Comparison of ENCODE assay signal across 14 cellular contexts in the genomic region with DNA sequence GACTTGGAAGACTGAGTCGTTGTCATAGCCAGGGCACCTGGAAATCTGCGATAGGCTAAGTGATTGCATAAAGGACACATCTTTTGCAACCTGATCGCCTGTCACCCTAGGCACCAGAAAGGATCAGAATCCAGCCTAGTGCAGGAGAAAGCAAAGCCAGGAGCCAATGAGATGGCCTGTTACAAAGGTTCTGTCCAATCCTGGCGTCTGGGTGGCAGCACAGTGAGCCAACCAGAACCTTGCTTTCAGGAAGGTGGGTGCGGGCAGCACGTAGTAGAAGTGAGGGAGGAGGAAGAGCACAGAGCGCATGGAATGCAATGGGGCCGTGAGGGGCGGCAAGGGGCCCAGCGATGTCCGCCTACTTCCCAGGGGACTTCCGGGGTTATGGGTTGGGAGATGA.
A peak's percentile ranks its signal among the peaks of the same experiment; 100 is the strongest.
DNase-seq lines count a peak whose midpoint lies in the region; TF ChIP-seq lines count a peak whose summit lies in the region.
"Had no signal": no experiment of that assay in that cellular context is flagged by ENCODE, and none has a peak within 500 bp of the region (broad histone marks: within the 10 kb centered on the region; RNA-seq: fewer than 3 reads in every experiment).

No MANE protein-coding gene starts in this region.

- peak; percentile 12 for DNase-seq in stimulated activated CD4-positive, alpha-beta T cell treated with anti-CD3 and anti-CD28 coated beads, Interleukin-4, amount 100 ng/mL, for 24 hours
- no peak for DNase-seq in stimulated activated CD4-positive, alpha-beta T cell treated with anti-CD3 and anti-CD28 coated beads, Interleukin-15, amount 100 ng/mL, for 24 hours
- DNase-seq in MM.1S (no peak), testis (peak; percentile 78), NCI-H2196 treated with DMSO at 0.1 percent for 48 hours (lab: John Stamatoyannopoulos, UW; ENCODE audit: unreplicated experiment) (no peak), AG20443 (ENCODE audit: low spot score) (no peak), NCI-H1417 (lab: John Stamatoyannopoulos, UW) (no peak)
- DNase-seq in activated gamma-delta T cell treated with anti-CD3 and anti-CD28 coated beads, Interleukin-2, amount 50 U/mL, for 16 hours (ENCODE audit: low read depth) = peak; percentile 9
- DNase-seq: aorta, foreskin fibroblast, midbrain, NCI-H1930, OCI-M1 had no signal

- H3F3A ChIP-seq in MM.1S (ENCODE audit: insufficient read depth, low read length) = no peaks in the 10 kb centered on the region

- intact Hi-C loops in testis (cut with DNase I; ENCODE audit: low total_unique reads) = no loop called here

- TF ChIP-seq CTCF in MM.1S (IDR thresholded peaks at IDR 0.05; ENCODE audit: low read length) (no peak), testis (IDR thresholded peaks at IDR 0.05) (no peak)

- H3K4me3 ChIP-seq in MM.1S (ENCODE audit: low read length) (no peak overlapping the region), testis (peak overlapping the region; percentile 15 to 36)

- H3K27ac ChIP-seq in MM.1S (ENCODE audit: low read length) (no peak overlapping the region), testis (no peak overlapping the region)
- H3K27ac ChIP-seq: KMS-11 had no signal

- 60 to 68% methylated on average over 12 of the region's 12 CpGs for WGBS in testis, 2 donors

- no peaks in the 10 kb centered on the region for H3K79me2 ChIP-seq in MM.1S (ENCODE audit: low read length)

- 0 out of 2 replicates have a peak, but pooled peaks cover 4% of the 10 kb centered on the region for H3K27me3 ChIP-seq in MM.1S (replicated peaks; ENCODE audit: insufficient read depth, low read length)
- no peaks in the 10 kb centered on the region for H3K27me3 ChIP-seq in testis

- no peaks in the 10 kb centered on the region for H4K20me1 ChIP-seq in MM.1S (ENCODE audit: insufficient read depth, low read length)

- H2AFZ ChIP-seq in MM.1S (ENCODE audit: low read length) = no peak overlapping the region

- TF ChIP-seq POLR2A in testis (IDR thresholded peaks at IDR 0.05) = no peak

- H3K4me1 ChIP-seq in MM.1S (ENCODE audit: low read length) (peaks cover 16% of the 10 kb centered on the region), testis (no peaks in the 10 kb centered on the region)

- H3K9me3 ChIP-seq in MM.1S (replicated peaks; ENCODE audit: insufficient read depth, low read length) (no peaks in the 10 kb centered on the region), testis (no peaks in the 10 kb centered on the region)

- H3K9me2 ChIP-seq in MM.1S (replicated peaks; ENCODE audit: insufficient read depth, low read length) = no peaks in the 10 kb centered on the region

- peak overlapping the region; percentile 65 for H3K4me2 ChIP-seq in MM.1S (ENCODE audit: low read depth, low read length)
- H3K4me2 ChIP-seq: KMS-11 had no signal

- no peak overlapping the region for H3K9ac ChIP-seq in MM.1S (ENCODE audit: low read length)
- H3K9ac ChIP-seq: KMS-11 had no signal

- H3K36me3 ChIP-seq in MM.1S (replicated peaks; ENCODE audit: insufficient read depth, low read length) (no peaks in the 10 kb centered on the region), testis (ENCODE audit: low read depth, missing control alignments) (no peaks in the 10 kb centered on the region)

Comparison
In these comparisons a context has a peak if more than half of its experiments do, and no peak if none do; other contexts are left out.
1. DNase-seq: peak in stimulated activated CD4-positive, alpha-beta T cell treated with anti-CD3 and anti-CD28 coated beads, Interleukin-4, amount 100 ng/mL, for 24 hours (single experiment), activated gamma-delta T cell treated with anti-CD3 and anti-CD28 coated beads, Interleukin-2, amount 50 U/mL, for 16 hours (single experiment) and testis (single experiment); none in stimulated activated CD4-positive, alpha-beta T cell treated with anti-CD3 and anti-CD28 coated beads, Interleukin-15, amount 100 ng/mL, for 24 hours (single experiment), MM.1S (single experiment), NCI-H2196 treated with DMSO at 0.1 percent for 48 hours (single experiment), AG20443 (single experiment) and NCI-H1417 (0 of 3).